Comparison of ENCODE assay signal across 27 cellular contexts in the genomic region with DNA sequence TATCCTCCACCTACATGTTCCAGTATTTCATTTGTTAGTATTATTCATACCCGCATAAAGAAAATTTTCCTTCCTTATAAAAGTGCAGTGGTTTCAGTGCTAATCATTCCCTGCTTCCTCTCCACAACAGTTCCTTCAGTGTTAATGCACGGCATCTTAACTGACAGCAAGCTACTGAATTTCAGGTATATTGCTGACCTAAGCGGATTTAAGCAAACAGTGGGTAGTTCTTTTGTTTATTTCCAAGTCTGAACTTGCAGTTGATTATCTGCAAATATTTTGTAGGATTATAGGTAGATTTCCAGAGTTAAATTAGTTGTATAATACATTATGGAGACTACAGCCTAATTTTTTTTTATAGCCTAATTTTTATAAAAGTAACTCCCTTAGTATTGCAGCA.
"Had no signal": no experiment of that assay in that cellular context is flagged by ENCODE, and none has a peak within 500 bp of the region (broad histone marks: within the 10 kb centered on the region; RNA-seq: fewer than 3 reads in every experiment).

No MANE protein-coding gene starts in this region.

- H3K36me3 ChIP-seq: colonic mucosa, neural progenitor cell, tibial artery had no signal

- H3K4me1 ChIP-seq: colonic mucosa, heart right ventricle, left lung, neural progenitor cell, parathyroid adenoma, tibial artery had no signal

- H3K4me3 Mint-ChIP-seq: dendritic cell treated with granulocyte-macrophage colony-stimulating factor and Interleukin-4, amounts not matched to agents 40 ng/mL and 50 ng/mL, for 4 days; naive thymus-derived CD4-positive, alpha-beta T cell; nephron; neural progenitor cell; stimulated activated effector memory CD8-positive, alpha-beta T cell treated with anti-CD3 and anti-CD28 coated beads, Interleukin-12 subunit alpha, Interleukin-12 subunit beta, amount 100 ng/mL, for 72 hours; type B pancreatic cell had no signal

- H3K9ac ChIP-seq: neural progenitor cell, parathyroid adenoma had no signal

- H3K27ac ChIP-seq: colonic mucosa, heart right ventricle, left lung, neural progenitor cell, parathyroid adenoma, testis, tibial artery had no signal

- H3K4me3 ChIP-seq: colonic mucosa, esophagus squamous epithelium, heart right ventricle, left lung, neural progenitor cell, testis, tibial artery had no signal

- H3K79me2 ChIP-seq: parathyroid adenoma had no signal

- ATAC-seq: heart right ventricle; left cardiac atrium; left lung; naive thymus-derived CD4-positive, alpha-beta T cell; sciatic nerve; stimulated activated effector memory CD8-positive, alpha-beta T cell treated with anti-CD3 and anti-CD28 coated beads, Interleukin-12 subunit alpha, Interleukin-12 subunit beta, amount 100 ng/mL, for 72 hours had no signal

- FAIRE-seq: endothelial cell of umbilical vein, islet of Langerhans had no signal

- DNase-seq: colonic mucosa; effector memory CD4-positive, alpha-beta T cell; esophagus squamous epithelium; foreskin melanocyte; glutamatergic neuron; heart right ventricle; hippocampal formation; left cardiac atrium; left lung; midbrain; naive thymus-derived CD4-positive, alpha-beta T cell; stimulated activated CD4-positive, alpha-beta T cell treated with anti-CD3 and anti-CD28 coated beads, Interleukin-2, amount 100 ng/mL, for 24 hours; stimulated activated CD4-positive, alpha-beta T cell treated with anti-CD3 and anti-CD28 coated beads, Interleukin-4, amount 100 ng/mL, for 24 hours; stimulated activated naive CD4-positive, alpha-beta T cell treated with Interleukin-2 at 50 U/mL for 16 hours; substantia nigra; testis; tibial artery had no signal

- H3K27me3 Mint-ChIP-seq: dendritic cell treated with granulocyte-macrophage colony-stimulating factor and Interleukin-4, amounts not matched to agents 40 ng/mL and 50 ng/mL, for 4 days; naive thymus-derived CD4-positive, alpha-beta T cell; progenitor cell of endocrine pancreas; type B pancreatic cell had no signal

- H3K9me3 ChIP-seq: colonic mucosa, esophagus squamous epithelium, heart right ventricle, left lung, testis, tibial artery had no signal

- H3K9me3 Mint-ChIP-seq: dendritic cell treated with granulocyte-macrophage colony-stimulating factor and Interleukin-4, amounts not matched to agents 40 ng/mL and 50 ng/mL, for 4 days; naive thymus-derived CD4-positive, alpha-beta T cell; nephron; neural progenitor cell; stimulated activated effector memory CD8-positive, alpha-beta T cell treated with anti-CD3 and anti-CD28 coated beads, Interleukin-12 subunit alpha, Interleukin-12 subunit beta, amount 100 ng/mL, for 72 hours; type B pancreatic cell had no signal

- H3K27ac Mint-ChIP-seq: dendritic cell treated with granulocyte-macrophage colony-stimulating factor and Interleukin-4, amounts not matched to agents 40 ng/mL and 50 ng/mL, for 4 days; nephron; neural progenitor cell; progenitor cell of endocrine pancreas; stimulated activated effector memory CD8-positive, alpha-beta T cell treated with anti-CD3 and anti-CD28 coated beads, Interleukin-12 subunit alpha, Interleukin-12 subunit beta, amount 100 ng/mL, for 72 hours; type B pancreatic cell had no signal

- H3K27me3 ChIP-seq: colonic mucosa, esophagus squamous epithelium, heart right ventricle, left lung, neural progenitor cell, testis, tibial artery had no signal

- H3K4me1 Mint-ChIP-seq: neural progenitor cell; stimulated activated effector memory CD8-positive, alpha-beta T cell treated with anti-CD3 and anti-CD28 coated beads, Interleukin-12 subunit alpha, Interleukin-12 subunit beta, amount 100 ng/mL, for 72 hours had no signal

- H2AFZ ChIP-seq: neural progenitor cell, parathyroid adenoma had no signal

- H3K4me2 ChIP-seq: neural progenitor cell had no signal
